ENCODE assay signal across 8 cellular contexts in genomic region chr3:9933561-9934234, GRCh38. TPM values are rescaled to one million over a fixed set of nuclear protein-coding genes. Genes with fewer than 3 reads are reported as not detected.
A peak's percentile ranks its signal among the peaks of the same experiment; 100 is the strongest.
DNase-seq lines count a peak whose midpoint lies in the region; ATAC-seq and TF ChIP-seq lines count a peak whose summit lies in the region.

CRELD1 (plus strand) TSS chr3:9933834; CDS start chr3:9934439, 605 bp downstream.

- in situ Hi-C loops in IMR-90 (cut with MboI; ENCODE audit: low sequenced_read_pairs), result no loop called here

- H3K4me1 ChIP-seq in IMR-90 (ENCODE audit: control insufficient read depth, insufficient read depth, low read length) (peaks cover 9% of the 10 kb centered on the region), PC-9 (replicated peaks; ENCODE audit: insufficient read depth) (peaks cover 23% of the 10 kb centered on the region), mucosa of rectum (ENCODE audit: control insufficient read depth in 2 of 2, insufficient read depth in 2 of 2, low read length in 2 of 2) (peaks cover 18 to 23% of the 10 kb centered on the region in 2 donors)

- DNase-seq in DMS 273 (lab: John Stamatoyannopoulos, UW; ENCODE audit: unreplicated experiment) (peak; percentile 95), IMR-90 (peak; percentile 86), PC-9 (peak; percentile 88 to 96), activated T-cell treated with anti-CD3 and anti-CD28 coated beads for 48 hours (ENCODE audit: low read depth) (peak; percentile 95), epithelial cell of proximal tubule (ENCODE audit: low read depth) (peak; percentile 42)
- DNase-seq in stimulated activated CD8-positive, alpha-beta memory T cell treated with anti-CD3 and anti-CD28 coated beads, Interleukin-4, amount 100 ng/mL, for 4 hours (ENCODE audit: low read depth in 2 of 2, low spot score in 1 of 2), result peak; percentile 95

- TF ChIP-seq POLR2A in IMR-90 (IDR thresholded peaks at IDR 0.05; ENCODE audit: low read depth, low read length), result peak; percentile 66

- H3K27me3 ChIP-seq in IMR-90 (ENCODE audit: control insufficient read depth, insufficient read depth, low read length) (no peaks in the 10 kb centered on the region), PC-9 (ENCODE audit: insufficient read depth, low read depth) (no peaks in the 10 kb centered on the region), mucosa of rectum (ENCODE audit: control insufficient read depth in 2 of 2, insufficient read depth in 2 of 2, low read length in 2 of 2) (no peaks in the 10 kb centered on the region)

- H3K4me3 ChIP-seq in IMR-90 (ENCODE audit: insufficient read depth, low read depth, low read length) (peak within 1 kb of the TSS; percentile 87), PC-9 (peak within 1 kb of the TSS; percentile 72), epithelial cell of proximal tubule (ENCODE audit: low read depth, low read length) (peak within 1 kb of the TSS; percentile 88), mucosa of rectum (ENCODE audit: low read length in 2 of 2) (peak within 1 kb of the TSS; percentile 94 to 98)

- CTCF ChIA-PET in IMR-90 (lab: Yijun Ruan, JAX), result interaction anchor here (0.6 to 3.1 kb wide), 3 partner anchors 13 to 62 kb away, joined by 3 to 14 read pairs (median 3); no protein-coding TSS in a partner anchor
- CTCF ChIA-PET in PC-9 (lab: Charles Lee), result interaction anchor here (1.0 kb wide), 1 partner anchor 13 kb away, joined by 3 read pairs; no protein-coding TSS in a partner anchor

- WGBS in IMR-90 (ENCODE audit: extremely low coverage in 2 of 2, insufficient read length in 1 of 2), 2 experiments, result 0% methylated on average over 37 of the region's 50 CpGs; no CpG with 5 or more reads in 1 of the 2 experiments

- H3K9me3 ChIP-seq in IMR-90 (ENCODE audit: control insufficient read depth, insufficient read depth, low read length) (no peaks in the 10 kb centered on the region), PC-9 (ENCODE audit: insufficient read depth, low read depth) (no peaks in the 10 kb centered on the region), mucosa of rectum (ENCODE audit: control insufficient read depth in 2 of 2, low read length in 2 of 2) (no peaks in the 10 kb centered on the region)

- H3K27ac ChIP-seq in IMR-90 (ENCODE audit: insufficient read depth, low read length) (peak within 1 kb of the TSS; percentile 78), PC-9 (peak within 1 kb of the TSS; percentile 89), mucosa of rectum (ENCODE audit: low read depth in 2 of 2, low read length in 2 of 2) (peak within 1 kb of the TSS; percentile 94 to 96)

- H2AFZ ChIP-seq in IMR-90 (replicated peaks; ENCODE audit: low read length, poor library complexity) (peak within 1 kb of the TSS; percentile 94), PC-9 (peak within 1 kb of the TSS; percentile 90)

- H3K36me3 ChIP-seq in IMR-90 (ENCODE audit: control insufficient read depth, insufficient read depth, low read length), result peaks cover 15% of the 10 kb centered on the region
- peaks cover 21% of the 10 kb centered on the region for H3K36me3 ChIP-seq in PC-9 (ENCODE audit: low read depth)
- peaks cover 15 to 16% of the 10 kb centered on the region in 2 donors for H3K36me3 ChIP-seq in mucosa of rectum (ENCODE audit: control insufficient read depth in 2 of 2, insufficient read depth in 2 of 2, low read length in 2 of 2)

- H2AK5ac ChIP-seq in IMR-90 (ENCODE audit: low read depth, low read length), result peak within 1 kb of the TSS; percentile 56

- no peak within 1 kb of the TSS; the same call in 2 of the 3 replicates for H2BK15ac ChIP-seq in IMR-90 (ENCODE audit: low read depth, low read length)

- peak within 1 kb of the TSS; percentile 94 for H2AK9ac ChIP-seq in IMR-90 (replicated peaks; ENCODE audit: low read depth, low read length, poor library complexity)

- H2BK5ac ChIP-seq in IMR-90 (ENCODE audit: low read depth, low read length, poor library complexity, severe bottlenecking), result peak within 1 kb of the TSS; percentile 67

- peak within 1 kb of the TSS; percentile 74 to 83; a peak in 3 of 4 replicates for H4K8ac ChIP-seq in IMR-90 (ENCODE audit: low read depth in 2 of 2, low read length in 2 of 2)

- peaks cover 6 to 16% of the 10 kb centered on the region in 2 experiments; a peak in 3 of 4 replicates for H3K79me1 ChIP-seq in IMR-90 (ENCODE audit: low read depth in 1 of 2, low read length in 2 of 2)

- peaks cover 17% of the 10 kb centered on the region; the same call in 1 of the 2 replicates for H3F3A ChIP-seq in PC-9 (ENCODE audit: insufficient read depth, low read depth)

- POLR2A ChIA-PET in IMR-90 (lab: Charles Lee; ENCODE audit: unreplicated experiment) (interaction anchor here (1.0 kb wide), 1 partner anchor 12 kb away, joined by 5 read pairs; no protein-coding TSS in a partner anchor), PC-9 (lab: Charles Lee; ENCODE audit: unreplicated experiment) (interaction anchor here (0.5 to 0.8 kb wide), 5 partner anchors 17 to 292 kb away, joined by 3 to 26 read pairs (median 5); partner anchors contain the start of gene IL17RC)

- no peaks in the 10 kb centered on the region for H3K9me2 ChIP-seq in PC-9 (ENCODE audit: insufficient read depth)

- H4K20me1 ChIP-seq in IMR-90 (ENCODE audit: insufficient read depth, low read length), result no peaks in the 10 kb centered on the region
- no peaks in the 10 kb centered on the region for H4K20me1 ChIP-seq in PC-9 (ENCODE audit: insufficient read depth)

- H4K5ac ChIP-seq in IMR-90 (ENCODE audit: low read depth, low read length), result peak within 1 kb of the TSS; percentile 38

- H3K4me2 ChIP-seq in IMR-90 (ENCODE audit: low read depth, low read length) (peak within 1 kb of the TSS; percentile 95), PC-9 (peak within 1 kb of the TSS; percentile 99)

- BruUV-seq in IMR-90 (replicated peaks; lab: Mats Ljungman, UMichigan) (no TSS peak), PC-9 (replicated peaks; lab: Mats Ljungman, UMichigan) (no TSS peak)

- no peak for TF ChIP-seq CTCF in IMR-90 (conservative IDR thresholded peaks at IDR 0.05; ENCODE audit: low read depth, low read length)
- no peak for TF ChIP-seq CTCF in PC-9 (conservative IDR thresholded peaks at IDR 0.05)
- no peak for TF ChIP-seq CTCF in epithelial cell of proximal tubule (conservative IDR thresholded peaks at IDR 0.05; ENCODE audit: low read depth, low read length)

- H3K4ac ChIP-seq in IMR-90 (ENCODE audit: low read depth, low read length), result peak within 1 kb of the TSS; percentile 66

- peaks cover 15% of the 10 kb centered on the region for H3K79me2 ChIP-seq in PC-9 (ENCODE audit: low read depth)

- peak within 1 kb of the TSS; percentile 39 for H4K91ac ChIP-seq in IMR-90 (ENCODE audit: insufficient read depth, low read depth, low read length)

- intact Hi-C loops in IMR-90 (cut with micrococcal nuclease) (loop anchor here (2.0 to 5.0 kb wide), 3 partner anchors 85 to 291 kb away; no protein-coding TSS in a partner anchor), PC-9 (cut with micrococcal nuclease; ENCODE audit: unreplicated experiment) (loop anchor here (1.0 to 2.0 kb wide), 3 partner anchors 16 to 141 kb away; partner anchors contain the start of genes ARPC4, IL17RC and TADA3)

- no peak within 1 kb of the TSS for H2BK20ac ChIP-seq in IMR-90 (ENCODE audit: low read depth, low read length)

- peak within 1 kb of the TSS; percentile 57 for H3K14ac ChIP-seq in IMR-90 (replicated peaks; ENCODE audit: low read depth, low read length)

- H3K9ac ChIP-seq in IMR-90 (ENCODE audit: low read depth, low read length) (peak within 1 kb of the TSS; percentile 69), mucosa of rectum (ENCODE audit: low read depth in 1 of 2, low read length in 2 of 2) (peak within 1 kb of the TSS; percentile 89 to 95)

- H2BK120ac ChIP-seq in IMR-90 (ENCODE audit: low read depth, low read length), result no peak within 1 kb of the TSS

- peak within 1 kb of the TSS; percentile 29; the same call in 1 of the 2 replicates for H3K23ac ChIP-seq in IMR-90 (ENCODE audit: low read depth, low read length)

- peak; percentile 84 for ATAC-seq in GM21515 (IDR thresholded peaks at IDR 0.05; ENCODE audit: unreplicated experiment)
- peak; percentile 95 for ATAC-seq in IMR-90 (ENCODE audit: low read depth)

- no peak within 1 kb of the TSS for H3K56ac ChIP-seq in IMR-90 (ENCODE audit: extremely low read depth, insufficient read depth, low read length)

- H3K18ac ChIP-seq in IMR-90 (ENCODE audit: low read depth, low read length), result 0 out of 2 replicates have a peak within 1 kb of the TSS, but pooled peaks have one; percentile 4

- dilution Hi-C loops in IMR-90 (cut with HindIII; ENCODE audit: low sequenced_read_pairs, unreplicated experiment), result no loop called here

- no peak for TF ChIP-seq RAD21 in IMR-90 (IDR thresholded peaks at IDR 0.05; ENCODE audit: low read length)

- H3K9me1 ChIP-seq in IMR-90 (ENCODE audit: insufficient read depth, low read length), result peaks cover 6% of the 10 kb centered on the region; the same call in 1 of the 2 replicates

TF ChIP-seq in IMR-90, 13 proteins besides CTCF, POLR2A, EP300 and RAD21 (continues in another document):
- TF ChIP-seq MAZ (IDR thresholded peaks at IDR 0.05; ENCODE audit: borderline replicate concordance, low read depth, low read length), result peak; percentile 39; the same call in 1 of the 2 replicates
- TF ChIP-seq CHD1 (IDR thresholded peaks at IDR 0.05; ENCODE audit: low read depth, low read length), result no peak
- TF ChIP-seq USF2 (IDR thresholded peaks at IDR 0.05; ENCODE audit: low read depth, low read length), result peak; percentile 76
- TF ChIP-seq RFX5 (IDR thresholded peaks at IDR 0.05; ENCODE audit: low read depth, low read length), result peak; percentile 35; the same call in 1 of the 2 replicates
- TF ChIP-seq FOS (IDR thresholded peaks at IDR 0.05; ENCODE audit: low read depth, low read length), result 0 out of 2 replicates have a peak, but pooled peaks have one; percentile 12
- TF ChIP-seq SMC3 (IDR thresholded peaks at IDR 0.05; ENCODE audit: low read depth, low read length), result no peak
- peak; percentile 56; the same call in 1 of the 2 replicates for TF ChIP-seq MXI1 (IDR thresholded peaks at IDR 0.05; ENCODE audit: borderline replicate concordance, low read depth, low read length)
- TF ChIP-seq NFE2L2 (IDR thresholded peaks at IDR 0.05; ENCODE audit: low read depth, low read length), result no peak
- no peak for TF ChIP-seq MAFK (IDR thresholded peaks at IDR 0.05; ENCODE audit: low read depth, low read length)
- TF ChIP-seq CEBPB (IDR thresholded peaks at IDR 0.05; ENCODE audit: low read depth, low read length), result peak; percentile 75

RNA-seq across cellular contexts. Expression of gene CRELD1, which starts in this region (rescaled TPM):
- total RNA-seq in IMR-90 (2012; rRNA removed), result 8.6 and 9.4 TPM in 2 replicates
- 25.2 and 25.7 TPM in 2 replicates for polyA plus RNA-seq in IMR-90 (2012; rRNA removed)
- polyA plus RNA-seq in IMR-90 (2012; cell fraction: cytosol; rRNA removed), result 23.1 and 33.9 TPM in 2 replicates
- polyA plus RNA-seq in IMR-90 (2012; cell fraction: nucleus; rRNA removed; ENCODE audit: low replicate concordance), result 45.2 and 54.3 TPM in 2 replicates
- total RNA-seq in PC-9 (2021), result 30.7 TPM in 2 replicates
- total RNA-seq in epithelial cell of proximal tubule, result 20.5 and 36.6 TPM in 2 replicates

Comparison
In these comparisons a context has a peak if more than half of its experiments do, and no peak if none do; other contexts are left out.
1. Peak in every context shown above with its lines: DNase-seq, ATAC-seq, H3K4me3 ChIP-seq and H3K27ac ChIP-seq.
2. DNase-seq: peak in every context shown above with its lines; median percentile 95 in DMS 273; 95 in activated T-cell treated with anti-CD3 and anti-CD28 coated beads for 48 hours; 95 in stimulated activated CD8-positive, alpha-beta memory T cell treated with anti-CD3 and anti-CD28 coated beads, Interleukin-4, amount 100 ng/mL, for 4 hours; 92 in PC-9; 86 in IMR-90; 42 in epithelial cell of proximal tubule.